ENCODE assay signal across 8 cellular contexts in the genomic region with DNA sequence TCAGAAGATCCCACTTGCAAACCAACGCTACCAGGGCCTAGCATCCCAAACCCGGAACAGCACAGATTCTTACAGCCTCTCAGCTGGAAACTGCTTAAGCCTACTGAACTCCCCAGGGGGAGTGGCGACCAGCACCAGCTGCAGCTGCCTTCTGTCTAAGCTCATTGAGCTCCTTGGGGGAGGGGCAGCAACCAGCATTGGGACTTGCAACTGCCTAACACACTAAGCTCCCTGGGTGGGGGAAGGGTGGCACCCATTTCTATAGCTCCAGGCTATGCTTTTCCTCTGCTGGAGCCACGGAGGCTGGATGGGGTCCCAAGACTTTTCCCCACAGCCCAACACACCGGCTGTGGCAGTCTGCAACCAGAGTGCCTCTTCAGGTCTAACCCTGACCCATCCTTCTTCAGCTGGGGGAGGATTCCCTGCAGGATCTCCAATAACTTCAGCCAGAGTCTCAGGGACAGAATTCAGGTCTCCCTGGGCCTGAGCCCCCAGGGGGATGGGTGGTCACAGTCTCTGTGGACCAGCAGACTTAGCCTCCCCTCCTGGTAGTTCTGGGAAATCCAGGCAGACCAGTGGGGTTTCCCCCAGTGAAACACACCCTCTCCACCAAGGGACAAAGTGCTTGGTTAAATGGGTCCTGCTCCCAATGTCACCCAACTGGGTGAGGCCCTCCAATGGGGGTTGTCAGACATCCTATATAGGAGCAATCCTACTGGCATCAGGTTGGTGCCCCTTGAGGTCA. TPM values are rescaled to one million over a fixed set of nuclear protein-coding genes. Genes with fewer than 3 reads are reported as not detected.
DNase-seq lines count a peak whose midpoint lies in the region; ATAC-seq, FAIRE-seq and TF ChIP-seq lines count a peak whose summit lies in the region.

No MANE protein-coding gene starts in this region.

- H3K27me3 Mint-ChIP-seq in activated B cell treated with CpG ODN at 0.5 μM for 24 hours (no peaks in the 10 kb centered on the region), natural killer cell (ENCODE audit: low read depth in 2 of 2) (no peaks in the 10 kb centered on the region)

- H3K4me1 ChIP-seq in SK-N-SH (ENCODE audit: control insufficient read depth in 1 of 2, insufficient read depth in 2 of 2, low read depth in 1 of 2, low read length in 1 of 2) = peaks cover 0 to 4% of the 10 kb centered on the region in 2 experiments; a peak in 2 of 4 replicates

- H3K27ac ChIP-seq in SK-N-SH (ENCODE audit: low read depth in 2 of 2, low read length in 1 of 2) = no peak overlapping the region

- peak overlapping the region; percentile 52 for H3K4me3 Mint-ChIP-seq in activated B cell treated with CpG ODN at 0.5 μM for 24 hours
- no peak overlapping the region for H3K4me3 Mint-ChIP-seq in natural killer cell

- no peaks in the 10 kb centered on the region for H3K27me3 ChIP-seq in SK-N-SH (ENCODE audit: insufficient read depth)

- intact Hi-C loops in activated B cell treated with CpG ODN at 0.5 μM for 24 hours (cut with micrococcal nuclease) = loop anchor here (1.0 to 2.0 kb wide), 5 partner anchors 16 to 107 kb away; no protein-coding TSS in a partner anchor
- intact Hi-C loops in natural killer cell (cut with micrococcal nuclease) = no loop called here

- TF ChIP-seq CTCF in activated B cell treated with CpG ODN at 0.5 μM for 24 hours (IDR thresholded peaks at IDR 0.05) = no peak
- TF ChIP-seq CTCF in natural killer cell (IDR thresholded peaks at IDR 0.05) = no peak
- TF ChIP-seq CTCF in SK-N-SH (IDR thresholded peaks at IDR 0.05) = no peak

- WGBS in SK-N-SH (ENCODE audit: low lambda C conversion rate) = no CpG with 5 or more reads among the region's 5 CpGs

- no peak for TF ChIP-seq EP300 in SK-N-SH (IDR thresholded peaks at IDR 0.05; ENCODE audit: borderline replicate concordance in 1 of 2, low read depth in 1 of 2, low read length in 1 of 2)

- H3K9me2 ChIP-seq in SK-N-SH = no peaks in the 10 kb centered on the region

- H3K9ac ChIP-seq in SK-N-SH = no peak overlapping the region

- POLR2A ChIA-PET in activated B cell treated with CpG ODN at 0.5 μM for 24 hours (lab: Charles Lee) = interaction anchor here (0.6 to 2.2 kb wide), 15 partner anchors 10 to 108 kb away, joined by 3 to 15 read pairs (median 4); partner anchors contain the start of gene ITGA4
- POLR2A ChIA-PET in SK-N-SH (lab: Yijun Ruan, JAX) = no interaction called here

- TF ChIP-seq RAD21 in SK-N-SH (IDR thresholded peaks at IDR 0.05; ENCODE audit: low read length) = no peak

- no peak overlapping the region for H2AFZ ChIP-seq in SK-N-SH (ENCODE audit: low read depth)

- ATAC-seq in HG02571 (IDR thresholded peaks at IDR 0.05; ENCODE audit: unreplicated experiment) = peak; percentile 94
- peak; percentile 98 for ATAC-seq in activated B cell treated with CpG ODN at 0.5 μM for 24 hours (ENCODE audit: low read depth)
- no peak for ATAC-seq in natural killer cell

- H3K27ac Mint-ChIP-seq in activated B cell treated with CpG ODN at 0.5 μM for 24 hours (peak overlapping the region; percentile 86), natural killer cell (no peak overlapping the region)

- CTCF ChIA-PET in activated B cell treated with CpG ODN at 0.5 μM for 24 hours (lab: Charles Lee) = interaction anchor here (0.7 to 1.7 kb wide), 8 partner anchors 16 to 107 kb away, joined by 3 to 11 read pairs (median 4); partner anchors contain the start of gene ITGA4
- CTCF ChIA-PET in SK-N-SH (lab: Yijun Ruan, JAX) = no interaction called here

- H3K4me2 ChIP-seq in SK-N-SH = no peak overlapping the region

- no peak overlapping the region for H3K4me3 ChIP-seq in SK-N-SH (ENCODE audit: low read depth in 2 of 2, low read length in 1 of 2)

- H3K36me3 Mint-ChIP-seq in activated B cell treated with CpG ODN at 0.5 μM for 24 hours (ENCODE audit: low read depth) (peaks cover 2% of the 10 kb centered on the region), natural killer cell (peaks cover 36% of the 10 kb centered on the region)

- FAIRE-seq in GM18507 (lab: Jason Lieb, UNC) (peak; percentile 88), frontal cortex (lab: Jason Lieb, UNC) (no peak)

- H3F3A ChIP-seq in SK-N-SH (replicated peaks; ENCODE audit: insufficient read depth) = no peaks in the 10 kb centered on the region

- H3K9me3 ChIP-seq in SK-N-SH = no peaks in the 10 kb centered on the region

- peaks cover 88% of the 10 kb centered on the region for H3K4me1 Mint-ChIP-seq in activated B cell treated with CpG ODN at 0.5 μM for 24 hours
- H3K4me1 Mint-ChIP-seq in natural killer cell = no peaks in the 10 kb centered on the region

- H4K20me1 ChIP-seq in SK-N-SH (ENCODE audit: insufficient read depth) = no peaks in the 10 kb centered on the region

- no peaks in the 10 kb centered on the region for H3K36me3 ChIP-seq in SK-N-SH (replicated peaks in 1 of 2; ENCODE audit: control insufficient read depth in 1 of 2, insufficient read depth in 2 of 2, low read length in 1 of 2)

- peaks cover 5% of the 10 kb centered on the region for H3K9me3 Mint-ChIP-seq in activated B cell treated with CpG ODN at 0.5 μM for 24 hours
- H3K9me3 Mint-ChIP-seq in natural killer cell = peaks cover 8 to 13% of the 10 kb centered on the region in 2 donors

- DNase-seq in GM18507 (ENCODE audit: extremely low spot score, insufficient read length, low read depth) (no peak), NAMALWA (ENCODE audit: low spot score) (peak; percentile 90), activated B cell treated with CpG ODN at 0.5 μM for 24 hours (peak; percentile 54), frontal cortex (ENCODE audit: low spot score in 2 of 2) (no peak), natural killer cell (no peak), SK-N-SH (no peak), AML-193 (lab: John Stamatoyannopoulos, UW) (no peak)

- H3K79me2 ChIP-seq in SK-N-SH (ENCODE audit: insufficient read depth) = no peaks in the 10 kb centered on the region

TF ChIP-seq in SK-N-SH, 30 proteins besides CTCF, POLR2A, EP300 and RAD21:
- TF ChIP-seq, protein P1, sequence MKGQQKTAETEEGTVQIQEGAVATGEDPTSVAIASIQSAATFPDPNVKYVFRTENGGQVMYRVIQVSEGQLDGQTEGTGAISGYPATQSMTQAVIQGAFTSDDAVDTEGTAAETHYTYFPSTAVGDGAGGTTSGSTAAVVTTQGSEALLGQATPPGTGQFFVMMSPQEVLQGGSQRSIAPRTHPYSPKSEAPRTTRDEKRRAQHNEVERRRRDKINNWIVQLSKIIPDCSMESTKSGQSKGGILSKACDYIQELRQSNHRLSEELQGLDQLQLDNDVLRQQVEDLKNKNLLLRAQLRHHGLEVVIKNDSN (IDR thresholded peaks at IDR 0.05; ENCODE audit: borderline replicate concordance, low read depth) = no peak
- TF ChIP-seq NRF1 (IDR thresholded peaks at IDR 0.05; ENCODE audit: low read depth, low read length) = no peak
- TF ChIP-seq CHD2 (IDR thresholded peaks at IDR 0.05; ENCODE audit: low read length, partially characterized antibody) = no peak
- TF ChIP-seq MXI1 (IDR thresholded peaks at IDR 0.05; ENCODE audit: low read depth, low read length) = no peak
- TF ChIP-seq, protein P2, sequence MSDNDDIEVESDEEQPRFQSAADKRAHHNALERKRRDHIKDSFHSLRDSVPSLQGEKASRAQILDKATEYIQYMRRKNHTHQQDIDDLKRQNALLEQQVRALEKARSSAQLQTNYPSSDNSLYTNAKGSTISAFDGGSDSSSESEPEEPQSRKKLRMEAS (IDR thresholded peaks at IDR 0.05; ENCODE audit: low read depth) = no peak
- no peak for TF ChIP-seq JUND (IDR thresholded peaks at IDR 0.05)
- no peak for TF ChIP-seq IRF3 (IDR thresholded peaks at IDR 0.05; ENCODE audit: low read depth, low read length)
- no peak for TF ChIP-seq RXRA (IDR thresholded peaks at IDR 0.05; ENCODE audit: borderline replicate concordance, low read depth)
- no peak for TF ChIP-seq GABPA (IDR thresholded peaks at IDR 0.05; ENCODE audit: low read depth)
- TF ChIP-seq FOXJ3 (CRISPR knock-in tag; IDR thresholded peaks at IDR 0.05) = no peak
- no peak for TF ChIP-seq SMC3 (IDR thresholded peaks at IDR 0.05; ENCODE audit: low read depth, low read length)
- TF ChIP-seq, protein P3, sequence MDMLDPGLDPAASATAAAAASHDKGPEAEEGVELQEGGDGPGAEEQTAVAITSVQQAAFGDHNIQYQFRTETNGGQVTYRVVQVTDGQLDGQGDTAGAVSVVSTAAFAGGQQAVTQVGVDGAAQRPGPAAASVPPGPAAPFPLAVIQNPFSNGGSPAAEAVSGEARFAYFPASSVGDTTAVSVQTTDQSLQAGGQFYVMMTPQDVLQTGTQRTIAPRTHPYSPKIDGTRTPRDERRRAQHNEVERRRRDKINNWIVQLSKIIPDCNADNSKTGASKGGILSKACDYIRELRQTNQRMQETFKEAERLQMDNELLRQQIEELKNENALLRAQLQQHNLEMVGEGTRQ (IDR thresholded peaks at IDR 0.05; ENCODE audit: borderline replicate concordance, low read depth, low read length) = no peak
- TF ChIP-seq RCOR1 (IDR thresholded peaks at IDR 0.05; ENCODE audit: low read length) = no peak
- TF ChIP-seq FOSL2 (IDR thresholded peaks at IDR 0.05; ENCODE audit: borderline replicate concordance, low read depth) = no peak
- TF ChIP-seq NFIC (IDR thresholded peaks at IDR 0.05; ENCODE audit: borderline replicate concordance) = no peak
- TF ChIP-seq EZH2phosphoT487 (IDR thresholded peaks at IDR 0.05; ENCODE audit: borderline replicate concordance, low read depth) = no peak
- TF ChIP-seq SIN3A (IDR thresholded peaks at IDR 0.05; ENCODE audit: borderline replicate concordance, low read depth, low read length) = no peak
- TF ChIP-seq MEF2A (IDR thresholded peaks at IDR 0.05; ENCODE audit: borderline replicate concordance, low read depth) = no peak
- no peak for TF ChIP-seq TAF1 (IDR thresholded peaks at IDR 0.05; ENCODE audit: borderline replicate concordance, low read depth, low read length)
TF ChIP-seq in SK-N-SH: peak in this region for 0.

RNA-seq across cellular contexts. Expression of gene ITGA4, which starts 45.9 kb away (rescaled TPM):
- total RNA-seq in activated B cell treated with CpG ODN at 0.5 μM for 24 hours (89.2 and 104 TPM in 2 replicates), frontal cortex (6.9 TPM), natural killer cell (100 to 1,000 TPM; 178 to 235 (median 189) TPM)
- polyA plus RNA-seq in SK-N-SH (2012; rRNA removed) = 10.5 and 12.5 TPM in 2 replicates
- 14.1 and 15.4 TPM in 2 replicates for polyA plus RNA-seq in SK-N-SH (2012; cell fraction: cytosol; rRNA removed)
- 7.0 and 12.7 TPM in 2 replicates for polyA plus RNA-seq in SK-N-SH (2012; cell fraction: nucleus; rRNA removed)

Comparison
In these comparisons a context has a peak if more than half of its experiments do, and no peak if none do; other contexts are left out.
1. DNase-seq: peak in NAMALWA (single experiment) and activated B cell treated with CpG ODN at 0.5 μM for 24 hours (single experiment); none in GM18507 (single experiment), frontal cortex (0 of 2), natural killer cell (single experiment), SK-N-SH (single experiment) and AML-193 (0 of 2).
2. ATAC-seq: peak in HG02571 (single experiment) and activated B cell treated with CpG ODN at 0.5 μM for 24 hours (single experiment); none in natural killer cell (0 of 3).
3. RNA of gene ITGA4, which starts 45.9 kb away (total RNA-seq): 178 to 235 TPM in natural killer cell and 89.2 to 104 TPM in activated B cell treated with CpG ODN at 0.5 μM for 24 hours; 6.9 TPM in frontal cortex (single experiment); every median in the first group is over 10 times any median in the second.